In genomic region chr11:844693-845644, GRCh38 we compare ENCODE assay signal across 1 cellular context.
TF ChIP-seq lines count a peak whose summit lies in the region.

No MANE protein-coding gene starts in this region.

TF ChIP-seq in SK-N-SH, 30 proteins besides CTCF, POLR2A, EP300 and RAD21 (continued from another document):
- peak; percentile 81; the same call in 1 of the 2 replicates for TF ChIP-seq NFIC (IDR thresholded peaks at IDR 0.05; ENCODE audit: borderline replicate concordance)
- no peak for TF ChIP-seq RCOR1 (IDR thresholded peaks at IDR 0.05; ENCODE audit: low read length)
- TF ChIP-seq JUND (IDR thresholded peaks at IDR 0.05) = no peak
- TF ChIP-seq USF2 (IDR thresholded peaks at IDR 0.05; ENCODE audit: borderline replicate concordance, low read depth, low read length) = no peak
- TF ChIP-seq GABPA (IDR thresholded peaks at IDR 0.05; ENCODE audit: low read depth) = no peak
- no peak for TF ChIP-seq FOXJ3 (CRISPR knock-in tag; IDR thresholded peaks at IDR 0.05)
- TF ChIP-seq RFX5 (IDR thresholded peaks at IDR 0.05; ENCODE audit: low read length) = no peak
- no peak for TF ChIP-seq FOSL2 (IDR thresholded peaks at IDR 0.05; ENCODE audit: borderline replicate concordance, low read depth)
- no peak for TF ChIP-seq ELF1 (IDR thresholded peaks at IDR 0.05)
- peak; percentile 36; the same call in 1 of the 2 replicates for TF ChIP-seq MXI1 (IDR thresholded peaks at IDR 0.05; ENCODE audit: low read depth, low read length)
- TF ChIP-seq POLR2AphosphoS5 (IDR thresholded peaks at IDR 0.05; ENCODE audit: low read depth, low read length) = no peak
- peak; percentile 55 for TF ChIP-seq PBX3 (IDR thresholded peaks at IDR 0.05)
- TF ChIP-seq TCF12 (IDR thresholded peaks at IDR 0.05) = no peak
- TF ChIP-seq TEAD4 (IDR thresholded peaks at IDR 0.05; ENCODE audit: borderline replicate concordance, insufficient read depth) = no peak
- no peak for TF ChIP-seq ZBTB33 (IDR thresholded peaks at IDR 0.05; ENCODE audit: borderline replicate concordance, low read depth)
- TF ChIP-seq SIN3A (IDR thresholded peaks at IDR 0.05; ENCODE audit: borderline replicate concordance, low read depth, low read length) = no peak
- TF ChIP-seq YY1 (IDR thresholded peaks at IDR 0.05; ENCODE audit: low read depth) = no peak
TF ChIP-seq in SK-N-SH: peak in this region for 4.
